ENCODE assay signal across 13 cellular contexts in genomic region chr3:34017757-34018156, GRCh38.
"Had no signal": no experiment of that assay in that cellular context is flagged by ENCODE, and none has a peak within 500 bp of the region (broad histone marks: within the 10 kb centered on the region; RNA-seq: fewer than 3 reads in every experiment).

No MANE protein-coding gene starts in this region.

- H3K9me3 Mint-ChIP-seq: neural crest cell had no signal

- H3K4me3 ChIP-seq: coronary artery, gastroesophageal sphincter, left ventricle myocardium inferior, testis, upper lobe of right lung had no signal

- ATAC-seq: gastroesophageal sphincter; stimulated activated naive CD8-positive, alpha-beta T cell treated with anti-CD3 and anti-CD28 coated beads, Interleukin-15, Interleukin-2, amounts not matched to agents 100 U/mL and 50 U/mL, for 24 hours; upper lobe of right lung had no signal

- H3K27me3 ChIP-seq: gastroesophageal sphincter, testis, upper lobe of right lung had no signal

- DNase-seq: activated CD4-positive, CD25-positive, alpha-beta regulatory T cell treated with anti-CD3 and anti-CD28 coated beads, Interleukin-2, amount 50 U/mL, for 72 hours; activated CD8-positive, alpha-beta memory T cell treated with anti-CD3 and anti-CD28 coated beads for 24 hours; effector CD4-positive, alpha-beta T cell; left ventricle myocardium inferior; mesenchymal stem cell; stimulated activated CD4-positive, alpha-beta T cell treated with anti-CD3 and anti-CD28 coated beads, Interleukin-2, amount 100 ng/mL, for 48 hours; stimulated activated naive CD8-positive, alpha-beta T cell treated with anti-CD3 and anti-CD28 coated beads, Interleukin-15, Interleukin-2, amounts not matched to agents 100 U/mL and 50 U/mL, for 24 hours; testis; upper lobe of right lung had no signal

- H3K9me3 ChIP-seq: gastroesophageal sphincter, left ventricle myocardium inferior, testis, upper lobe of right lung had no signal

- H3K36me3 ChIP-seq: gastroesophageal sphincter, left ventricle myocardium inferior, upper lobe of right lung had no signal

- FAIRE-seq: keratinocyte had no signal

- H3K4me1 ChIP-seq: gastroesophageal sphincter, left ventricle myocardium inferior, testis, upper lobe of right lung had no signal

- H3K27ac ChIP-seq: coronary artery, gastroesophageal sphincter, left ventricle myocardium inferior, testis, upper lobe of right lung had no signal

- H3K4me3 Mint-ChIP-seq: neural crest cell had no signal
